Comparison of ENCODE assay signal across 9 cellular contexts in genomic region chr16:29784901-29785500, GRCh38. TPM values are rescaled to one million over a fixed set of nuclear protein-coding genes. Genes with fewer than 3 reads are reported as not detected.
A peak's percentile ranks its signal among the peaks of the same experiment; 100 is the strongest.
DNase-seq lines count a peak whose midpoint lies in the region; ATAC-seq and TF ChIP-seq lines count a peak whose summit lies in the region.
"Had no signal": no experiment of that assay in that cellular context is flagged by ENCODE, and none has a peak within 500 bp of the region (broad histone marks: within the 10 kb centered on the region; RNA-seq: fewer than 3 reads in every experiment).

No MANE protein-coding gene starts in this region.

- H3K27me3 ChIP-seq in RWPE2 (ENCODE audit: insufficient read depth, poor library complexity, severe bottlenecking): no peaks in the 10 kb centered on the region
- no peaks in the 10 kb centered on the region for H3K27me3 ChIP-seq in adrenal gland
- no peaks in the 10 kb centered on the region for H3K27me3 ChIP-seq in right cardiac atrium (ENCODE audit: control insufficient read depth, insufficient read depth)

- TF ChIP-seq CTCF in RWPE2 (IDR thresholded peaks at IDR 0.05; ENCODE audit: poor library complexity, severe bottlenecking) (peak; percentile 46), adrenal gland (IDR thresholded peaks at IDR 0.05) (peak; percentile 66 to 86 (median 80))

- TF ChIP-seq POLR2A in adrenal gland (IDR thresholded peaks at IDR 0.05): no peak

- intact Hi-C loops in adrenal gland (cut with DNase I): no loop called here
- intact Hi-C loops in right cardiac atrium (cut with DNase I): no loop called here

- H3K4me3 ChIP-seq in RWPE2 (ENCODE audit: severe bottlenecking) (no peak overlapping the region), adrenal gland (peak overlapping the region in 1 of 4 donors; percentile 15), right cardiac atrium (ENCODE audit: low read length) (no peak overlapping the region)

- H3K9me3 ChIP-seq in RWPE2 (ENCODE audit: severe bottlenecking): no peaks in the 10 kb centered on the region
- no peaks in the 10 kb centered on the region for H3K9me3 ChIP-seq in adrenal gland (replicated peaks in 1 of 3)
- H3K9me3 ChIP-seq in right cardiac atrium (ENCODE audit: control insufficient read depth, low read length): no peaks in the 10 kb centered on the region

- no peaks in the 10 kb centered on the region for H3K36me3 ChIP-seq in RWPE2 (ENCODE audit: low read depth)
- H3K36me3 ChIP-seq in adrenal gland (replicated peaks in 1 of 2): no peaks in the 10 kb centered on the region

- H3K4me1 ChIP-seq in RWPE2 (ENCODE audit: insufficient read depth, poor library complexity, severe bottlenecking): peaks cover 7% of the 10 kb centered on the region
- peaks cover 5% of the 10 kb centered on the region in 2 donors for H3K4me1 ChIP-seq in adrenal gland (replicated peaks in 1 of 2)
- H3K4me1 ChIP-seq in right cardiac atrium (ENCODE audit: control insufficient read depth, insufficient read depth, low read length): no peaks in the 10 kb centered on the region

- ATAC-seq in RWPE2 (ENCODE audit: low read depth) (no peak), right cardiac atrium (peak; percentile 92 to 95)

- DNase-seq in C1 segment of cervical spinal cord (lab: John Stamatoyannopoulos, UW): peak in 12 of 14 donors; percentile 7 to 58 (median 15)
- no peak for DNase-seq in RWPE2 (ENCODE audit: low spot score)
- peak; percentile 64 to 85 (median 79) for DNase-seq in adrenal gland
- peak; percentile 86 to 93 (median 93) for DNase-seq in right cardiac atrium
- peak; percentile 90 for DNase-seq in retina
- no peak for DNase-seq in NCI-H1092 treated with DMSO at 0.1 percent for 48 hours (lab: John Stamatoyannopoulos, UW)
- DNase-seq in NCI-H2081 (lab: John Stamatoyannopoulos, UW): no peak
- DNase-seq in NCI-H2107 treated with DMSO at 0.1 percent for 48 hours (lab: John Stamatoyannopoulos, UW; ENCODE audit: unreplicated experiment): no peak

- H3K27ac ChIP-seq in RWPE2 (ENCODE audit: poor library complexity, severe bottlenecking): no peak overlapping the region
- peak overlapping the region in 1 of 5 donors; percentile 13 for H3K27ac ChIP-seq in adrenal gland
- H3K27ac ChIP-seq in right cardiac atrium (ENCODE audit: low read length): no peak overlapping the region

- 10 to 15% (median 13%) methylated on average over 16 to 38 of the region's 38 CpGs for WGBS in adrenal gland, 4 donors
- WGBS in right cardiac atrium: 5% methylated on average over 38 of the region's 38 CpGs

RNA-seq across cellular contexts. Expression of gene KIF22, which starts 5.5 kb away (rescaled TPM):
- 10 to 100 TPM in 7 of 8 donors, 1 to 10 TPM in 1; 8.8 to 30.7 (median 16.2) TPM for total RNA-seq in adrenal gland
- polyA plus RNA-seq in adrenal gland: 100 to 1,000 TPM in 2 of 3 donors, 1 to 10 TPM in 1; 9.1 to 127 (median 112) TPM
- total RNA-seq in right cardiac atrium: 10 to 100 TPM; 19.0 to 53.8 (median 41.6) TPM
- 89.6 TPM for polyA plus RNA-seq in right cardiac atrium

RNA-seq across cellular contexts. Expression of gene ZG16, which starts 6.9 kb away (rescaled TPM):
- total RNA-seq in adrenal gland: under 1 TPM in 2 of 8 donors, not detected in 6; 0.07 to 0.11 TPM
- under 1 TPM in 2 of 3 donors, not detected in 1; 0.16 to 0.20 TPM for polyA plus RNA-seq in adrenal gland
- not detected for total RNA-seq in right cardiac atrium
- polyA plus RNA-seq in right cardiac atrium: not detected
- total RNA-seq: mononuclear cell had no signal

RNA-seq across cellular contexts. Expression of gene MAZ, which starts 21.3 kb away (rescaled TPM):
- total RNA-seq in adrenal gland (100 to 1,000 TPM in 6 of 8 donors, 10 to 100 TPM in 2; 78.8 to 247 (median 145) TPM), right cardiac atrium (100 to 1,000 TPM in 3 of 4 donors, 10 to 100 TPM in 1; 82.3 to 113 (median 104) TPM)
- polyA plus RNA-seq in adrenal gland (100 to 1,000 TPM; 108 to 304 (median 147) TPM), right cardiac atrium (69.3 TPM)

RNA-seq across cellular contexts. Expression of gene PRRT2, which starts 27.0 kb away (rescaled TPM):
- total RNA-seq in adrenal gland: 1 to 10 TPM in 7 of 8 donors, not detected in 1; 1.4 to 8.8 (median 1.9) TPM
- 10 to 100 TPM in 1 of 3 donors, 1 to 10 TPM in 1, under 1 TPM in 1; 0.97 to 32.0 (median 5.0) TPM for polyA plus RNA-seq in adrenal gland
- total RNA-seq in right cardiac atrium: 1 to 10 TPM; 2.5 to 5.0 (median 4.4) TPM
- 4.8 TPM for polyA plus RNA-seq in right cardiac atrium

RNA-seq across cellular contexts. Expression of gene PAGR1, which starts 31.0 kb away (rescaled TPM):
- total RNA-seq in adrenal gland: 10 to 100 TPM; 17.1 to 47.1 (median 39.8) TPM
- polyA plus RNA-seq in adrenal gland: 10 to 100 TPM; 14.2 to 89.1 (median 60.9) TPM
- 10 to 100 TPM; 13.7 to 20.3 (median 15.2) TPM for total RNA-seq in right cardiac atrium
- 33.8 TPM for polyA plus RNA-seq in right cardiac atrium

Comparison
In these comparisons a context has a peak if more than half of its experiments do, and no peak if none do; other contexts are left out.
1. DNase-seq: peak in C1 segment of cervical spinal cord (12 of 14), adrenal gland (7 of 7), right cardiac atrium (3 of 3) and retina (single experiment); none in RWPE2 (single experiment), NCI-H1092 treated with DMSO at 0.1 percent for 48 hours (single experiment), NCI-H2081 (0 of 2) and NCI-H2107 treated with DMSO at 0.1 percent for 48 hours (single experiment).